In the genomic region with DNA sequence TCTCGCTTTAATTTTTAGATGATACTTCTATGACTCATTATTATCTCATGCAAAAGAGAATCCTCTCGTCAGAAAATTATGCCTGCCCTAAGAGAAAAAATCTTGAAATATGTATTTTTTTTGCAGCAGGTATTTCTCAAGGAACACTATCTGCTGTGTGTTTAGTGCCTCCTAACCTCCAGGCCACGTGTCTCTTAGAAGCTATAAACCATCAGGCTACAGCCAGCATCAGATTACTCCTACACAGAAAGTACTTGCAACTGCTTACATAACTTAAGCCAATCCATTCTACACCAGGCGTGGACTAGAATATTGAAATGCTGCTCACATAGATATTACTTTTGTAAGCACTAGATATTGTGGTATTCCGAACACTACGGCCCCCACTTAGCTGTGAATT, we compare ENCODE assay signal across 2 cellular contexts.
TF ChIP-seq lines count a peak whose summit lies in the region.

No MANE protein-coding gene starts in this region.

TF ChIP-seq in SK-N-SH treated with all-trans-retinoic acid at 6 μM for 48 hours, 23 proteins besides CTCF, POLR2A, EP300 and RAD21 (continued from another document):
- TF ChIP-seq, protein P1, sequence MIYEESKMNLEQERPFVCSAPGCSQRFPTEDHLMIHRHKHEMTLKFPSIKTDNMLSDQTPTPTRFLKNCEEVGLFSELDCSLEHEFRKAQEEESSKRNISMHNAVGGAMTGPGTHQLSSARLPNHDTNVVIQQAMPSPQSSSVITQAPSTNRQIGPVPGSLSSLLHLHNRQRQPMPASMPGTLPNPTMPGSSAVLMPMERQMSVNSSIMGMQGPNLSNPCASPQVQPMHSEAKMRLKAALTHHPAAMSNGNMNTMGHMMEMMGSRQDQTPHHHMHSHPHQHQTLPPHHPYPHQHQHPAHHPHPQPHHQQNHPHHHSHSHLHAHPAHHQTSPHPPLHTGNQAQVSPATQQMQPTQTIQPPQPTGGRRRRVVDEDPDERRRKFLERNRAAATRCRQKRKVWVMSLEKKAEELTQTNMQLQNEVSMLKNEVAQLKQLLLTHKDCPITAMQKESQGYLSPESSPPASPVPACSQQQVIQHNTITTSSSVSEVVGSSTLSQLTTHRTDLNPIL (CRISPR knock-in tag; IDR thresholded peaks at IDR 0.05; ENCODE audit: low read depth) = no peak
- no peak for TF ChIP-seq ESRRG (CRISPR knock-in tag; IDR thresholded peaks at IDR 0.05)
- no peak for TF ChIP-seq CSDC2 (CRISPR knock-in tag; IDR thresholded peaks at IDR 0.05)
- TF ChIP-seq OSR1 (CRISPR knock-in tag; IDR thresholded peaks at IDR 0.05) = no peak
- no peak for TF ChIP-seq ARNTL (CRISPR knock-in tag; IDR thresholded peaks at IDR 0.05; ENCODE audit: borderline replicate concordance, low read depth)
- TF ChIP-seq BACH2 (CRISPR knock-in tag; IDR thresholded peaks at IDR 0.05; ENCODE audit: borderline replicate concordance) = no peak
- no peak for TF ChIP-seq SNAI2 (CRISPR knock-in tag; IDR thresholded peaks at IDR 0.05)
- TF ChIP-seq ZFP3 (CRISPR knock-in tag; IDR thresholded peaks at IDR 0.05) = no peak
- TF ChIP-seq, protein P2, sequence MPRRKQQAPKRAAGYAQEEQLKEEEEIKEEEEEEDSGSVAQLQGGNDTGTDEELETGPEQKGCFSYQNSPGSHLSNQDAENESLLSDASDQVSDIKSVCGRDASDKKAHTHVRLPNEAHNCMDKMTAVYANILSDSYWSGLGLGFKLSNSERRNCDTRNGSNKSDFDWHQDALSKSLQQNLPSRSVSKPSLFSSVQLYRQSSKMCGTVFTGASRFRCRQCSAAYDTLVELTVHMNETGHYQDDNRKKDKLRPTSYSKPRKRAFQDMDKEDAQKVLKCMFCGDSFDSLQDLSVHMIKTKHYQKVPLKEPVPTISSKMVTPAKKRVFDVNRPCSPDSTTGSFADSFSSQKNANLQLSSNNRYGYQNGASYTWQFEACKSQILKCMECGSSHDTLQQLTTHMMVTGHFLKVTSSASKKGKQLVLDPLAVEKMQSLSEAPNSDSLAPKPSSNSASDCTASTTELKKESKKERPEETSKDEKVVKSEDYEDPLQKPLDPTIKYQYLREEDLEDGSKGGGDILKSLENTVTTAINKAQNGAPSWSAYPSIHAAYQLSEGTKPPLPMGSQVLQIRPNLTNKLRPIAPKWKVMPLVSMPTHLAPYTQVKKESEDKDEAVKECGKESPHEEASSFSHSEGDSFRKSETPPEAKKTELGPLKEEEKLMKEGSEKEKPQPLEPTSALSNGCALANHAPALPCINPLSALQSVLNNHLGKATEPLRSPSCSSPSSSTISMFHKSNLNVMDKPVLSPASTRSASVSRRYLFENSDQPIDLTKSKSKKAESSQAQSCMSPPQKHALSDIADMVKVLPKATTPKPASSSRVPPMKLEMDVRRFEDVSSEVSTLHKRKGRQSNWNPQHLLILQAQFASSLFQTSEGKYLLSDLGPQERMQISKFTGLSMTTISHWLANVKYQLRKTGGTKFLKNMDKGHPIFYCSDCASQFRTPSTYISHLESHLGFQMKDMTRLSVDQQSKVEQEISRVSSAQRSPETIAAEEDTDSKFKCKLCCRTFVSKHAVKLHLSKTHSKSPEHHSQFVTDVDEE (CRISPR knock-in tag; IDR thresholded peaks at IDR 0.05) = no peak
- TF ChIP-seq TCF4 (CRISPR knock-in tag; IDR thresholded peaks at IDR 0.05; ENCODE audit: borderline replicate concordance) = no peak
- no peak for TF ChIP-seq PPARA (CRISPR knock-in tag; IDR thresholded peaks at IDR 0.05; ENCODE audit: borderline replicate concordance)
- TF ChIP-seq, protein P3, sequence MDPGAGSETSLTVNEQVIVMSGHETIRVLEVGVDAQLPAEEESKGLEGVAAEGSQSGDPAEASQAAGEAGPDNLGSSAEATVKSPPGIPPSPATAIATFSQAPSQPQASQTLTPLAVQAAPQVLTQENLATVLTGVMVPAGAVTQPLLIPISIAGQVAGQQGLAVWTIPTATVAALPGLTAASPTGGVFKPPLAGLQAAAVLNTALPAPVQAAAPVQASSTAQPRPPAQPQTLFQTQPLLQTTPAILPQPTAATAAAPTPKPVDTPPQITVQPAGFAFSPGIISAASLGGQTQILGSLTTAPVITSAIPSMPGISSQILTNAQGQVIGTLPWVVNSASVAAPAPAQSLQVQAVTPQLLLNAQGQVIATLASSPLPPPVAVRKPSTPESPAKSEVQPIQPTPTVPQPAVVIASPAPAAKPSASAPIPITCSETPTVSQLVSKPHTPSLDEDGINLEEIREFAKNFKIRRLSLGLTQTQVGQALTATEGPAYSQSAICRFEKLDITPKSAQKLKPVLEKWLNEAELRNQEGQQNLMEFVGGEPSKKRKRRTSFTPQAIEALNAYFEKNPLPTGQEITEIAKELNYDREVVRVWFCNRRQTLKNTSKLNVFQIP (CRISPR knock-in tag; IDR thresholded peaks at IDR 0.05; ENCODE audit: borderline replicate concordance, low read depth) = no peak
- TF ChIP-seq ZFP30 (CRISPR knock-in tag; IDR thresholded peaks at IDR 0.05) = no peak

TF ChIP-seq in SK-N-SH, 30 proteins besides CTCF, POLR2A, EP300 and RAD21 (continued from another document):
- TF ChIP-seq, protein P4, sequence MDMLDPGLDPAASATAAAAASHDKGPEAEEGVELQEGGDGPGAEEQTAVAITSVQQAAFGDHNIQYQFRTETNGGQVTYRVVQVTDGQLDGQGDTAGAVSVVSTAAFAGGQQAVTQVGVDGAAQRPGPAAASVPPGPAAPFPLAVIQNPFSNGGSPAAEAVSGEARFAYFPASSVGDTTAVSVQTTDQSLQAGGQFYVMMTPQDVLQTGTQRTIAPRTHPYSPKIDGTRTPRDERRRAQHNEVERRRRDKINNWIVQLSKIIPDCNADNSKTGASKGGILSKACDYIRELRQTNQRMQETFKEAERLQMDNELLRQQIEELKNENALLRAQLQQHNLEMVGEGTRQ (IDR thresholded peaks at IDR 0.05; ENCODE audit: borderline replicate concordance, low read depth, low read length) = no peak
- TF ChIP-seq FOXJ3 (CRISPR knock-in tag; IDR thresholded peaks at IDR 0.05) = no peak
- TF ChIP-seq, protein P5, sequence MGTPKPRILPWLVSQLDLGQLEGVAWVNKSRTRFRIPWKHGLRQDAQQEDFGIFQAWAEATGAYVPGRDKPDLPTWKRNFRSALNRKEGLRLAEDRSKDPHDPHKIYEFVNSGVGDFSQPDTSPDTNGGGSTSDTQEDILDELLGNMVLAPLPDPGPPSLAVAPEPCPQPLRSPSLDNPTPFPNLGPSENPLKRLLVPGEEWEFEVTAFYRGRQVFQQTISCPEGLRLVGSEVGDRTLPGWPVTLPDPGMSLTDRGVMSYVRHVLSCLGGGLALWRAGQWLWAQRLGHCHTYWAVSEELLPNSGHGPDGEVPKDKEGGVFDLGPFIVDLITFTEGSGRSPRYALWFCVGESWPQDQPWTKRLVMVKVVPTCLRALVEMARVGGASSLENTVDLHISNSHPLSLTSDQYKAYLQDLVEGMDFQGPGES (IDR thresholded peaks at IDR 0.05; ENCODE audit: low read depth, low read length) = no peak
- TF ChIP-seq ELF1 (IDR thresholded peaks at IDR 0.05) = no peak
- no peak for TF ChIP-seq FOXM1 (IDR thresholded peaks at IDR 0.05; ENCODE audit: low read depth)
- no peak for TF ChIP-seq GABPA (IDR thresholded peaks at IDR 0.05; ENCODE audit: low read depth)
- no peak for TF ChIP-seq FOSL2 (IDR thresholded peaks at IDR 0.05; ENCODE audit: borderline replicate concordance, low read depth)
